ENCODE assay signal across 8 cellular contexts in genomic region chr1:89523597-89524368, GRCh38. TPM values are rescaled to one million over a fixed set of nuclear protein-coding genes. Genes with fewer than 3 reads are reported as not detected.
DNase-seq lines count a peak whose midpoint lies in the region; ATAC-seq, FAIRE-seq and TF ChIP-seq lines count a peak whose summit lies in the region.

No MANE protein-coding gene starts in this region.

- DNase-seq in KBM-7 (peak; percentile 86), RKO (ENCODE audit: low spot score) (peak; percentile 73), astrocyte (ENCODE audit: low read depth) (peak; percentile 46), frontal cortex (ENCODE audit: low spot score in 2 of 2) (no peak)
- peak in 3 of 4 experiments; percentile 41 to 60 (median 51) for DNase-seq in stimulated activated CD4-positive, alpha-beta T cell treated with anti-CD3 and anti-CD28 coated beads, Interleukin-1b, Interleukin-23, amount 100 ng/mL, for 24 hours (ENCODE audit: low read depth in 4 of 4, low spot score in 1 of 4)

- H3K9ac ChIP-seq in astrocyte (ENCODE audit: low read length) (peak overlapping the region; percentile 85), iPS-20b (ENCODE audit: low read depth, low read length) (peak overlapping the region; percentile 95; the same call in 1 of the 2 replicates)

- H3K36me3 ChIP-seq in DOHH2 (ENCODE audit: control insufficient read depth, low read length) (peaks cover 21% of the 10 kb centered on the region), astrocyte (ENCODE audit: insufficient read depth, low read length) (no peaks in the 10 kb centered on the region), iPS-20b (ENCODE audit: insufficient read depth, low read depth, low read length) (peaks cover 4% of the 10 kb centered on the region; the same call in 1 of the 2 replicates)

- H3K4me1 Mint-ChIP-seq in astrocyte (ENCODE audit: low read depth, unreplicated experiment) = peaks cover 4% of the 10 kb centered on the region

- in situ Hi-C loops in KBM-7 (cut with MboI; ENCODE audit: low pct_unique_long_range_greater_than_20kb, low sequenced_read_pairs) = loop anchor here (25.0 kb wide), 1 partner anchor 239 kb away; no protein-coding TSS in a partner anchor

- no peaks in the 10 kb centered on the region for H3K9me2 ChIP-seq in DOHH2 (replicated peaks; ENCODE audit: control insufficient read depth, low read length)

- peak overlapping the region; percentile 99 for H3K4me3 ChIP-seq in DOHH2 (ENCODE audit: low read length)
- H3K4me3 ChIP-seq in astrocyte (ENCODE audit: insufficient read depth, low read depth, low read length) = peak overlapping the region; percentile 84
- peak overlapping the region; percentile 92 for H3K4me3 ChIP-seq in iPS-20b (ENCODE audit: low read length)

- H3K27ac Mint-ChIP-seq in astrocyte (ENCODE audit: unreplicated experiment) = no peak overlapping the region

- H4K20me1 ChIP-seq in DOHH2 (ENCODE audit: control insufficient read depth, insufficient read depth, low read depth, low read length) (no peaks in the 10 kb centered on the region), astrocyte (ENCODE audit: insufficient read depth, low read length) (no peaks in the 10 kb centered on the region)

- peak overlapping the region; percentile 93 for H3K4me2 ChIP-seq in DOHH2 (ENCODE audit: low read length)
- H3K4me2 ChIP-seq in astrocyte (ENCODE audit: low read length) = peak overlapping the region; percentile 99

- no peaks in the 10 kb centered on the region for H3K36me3 Mint-ChIP-seq in astrocyte (ENCODE audit: low read depth, unreplicated experiment)

- no peaks in the 10 kb centered on the region for H3K9me3 Mint-ChIP-seq in astrocyte (ENCODE audit: unreplicated experiment)

- peaks cover 4% of the 10 kb centered on the region for H3F3A ChIP-seq in DOHH2 (ENCODE audit: control insufficient read depth, insufficient read depth)

- TF ChIP-seq CTCF in DOHH2 (IDR thresholded peaks at IDR 0.05; ENCODE audit: low read depth, low read length, poor library complexity, severe bottlenecking) = no peak
- TF ChIP-seq CTCF in astrocyte (IDR thresholded peaks at IDR 0.05; ENCODE audit: insufficient read depth, low read depth, low read length) = no peak

- H3K79me2 ChIP-seq in DOHH2 (ENCODE audit: control insufficient read depth, low read length) (peaks cover 43% of the 10 kb centered on the region), astrocyte (ENCODE audit: insufficient read depth, low read length) (no peaks in the 10 kb centered on the region)

- ATAC-seq in GM21619 (IDR thresholded peaks at IDR 0.05; ENCODE audit: unreplicated experiment) = peak; percentile 23

- H3K4me1 ChIP-seq in DOHH2 (ENCODE audit: control insufficient read depth, low read length) = peaks cover 39% of the 10 kb centered on the region
- H3K4me1 ChIP-seq in astrocyte (ENCODE audit: insufficient read depth, low read length) = peaks cover 17% of the 10 kb centered on the region
- H3K4me1 ChIP-seq in iPS-20b (ENCODE audit: insufficient read depth, low read length) = peaks cover 26% of the 10 kb centered on the region; the same call in 1 of the 2 replicates

- no peak for FAIRE-seq in astrocyte (lab: Jason Lieb, UNC)
- no peak for FAIRE-seq in frontal cortex (lab: Jason Lieb, UNC)

- H3K27ac ChIP-seq in DOHH2 (ENCODE audit: low read depth, low read length) (peak overlapping the region; percentile 62), astrocyte (ENCODE audit: low read depth, low read length) (peak overlapping the region; percentile 73), iPS-20b (ENCODE audit: low read length) (peak overlapping the region; percentile 98)

- H3K9me3 ChIP-seq in DOHH2 (ENCODE audit: control insufficient read depth, insufficient read depth, low read length) (no peaks in the 10 kb centered on the region), astrocyte (ENCODE audit: insufficient read depth, low read depth, low read length) (no peaks in the 10 kb centered on the region), iPS-20b (ENCODE audit: insufficient read depth, low read depth, low read length) (no peaks in the 10 kb centered on the region)

- peak overlapping the region; percentile 85 for H3K4me3 Mint-ChIP-seq in astrocyte (ENCODE audit: unreplicated experiment)

- no peaks in the 10 kb centered on the region for H3K27me3 Mint-ChIP-seq in astrocyte (ENCODE audit: low read depth, unreplicated experiment)

- H3K27me3 ChIP-seq in DOHH2 (ENCODE audit: control insufficient read depth, low read length) (no peaks in the 10 kb centered on the region), astrocyte (ENCODE audit: insufficient read depth, low read length) (peaks cover 2% of the 10 kb centered on the region), iPS-20b (ENCODE audit: insufficient read depth, low read length) (no peaks in the 10 kb centered on the region)

- H2AFZ ChIP-seq in astrocyte (ENCODE audit: low read depth, low read length) = peak overlapping the region; percentile 98

RNA-seq across cellular contexts. Expression of gene LRRC8B, which starts 0.8 kb away (rescaled TPM):
- total RNA-seq in astrocyte = 6.3 and 6.4 TPM in 2 replicates
- total RNA-seq in frontal cortex = 39.1 TPM

Comparison
In these comparisons a context has a peak if more than half of its experiments do, and no peak if none do; other contexts are left out.
1. DNase-seq: peak in KBM-7 (single experiment), RKO (single experiment), astrocyte (single experiment) and stimulated activated CD4-positive, alpha-beta T cell treated with anti-CD3 and anti-CD28 coated beads, Interleukin-1b, Interleukin-23, amount 100 ng/mL, for 24 hours (3 of 4); none in frontal cortex (0 of 2).
2. Peak in every context shown above with its lines, with median percentiles within 50 percentile points of each other: H3K27ac ChIP-seq and H3K4me3 ChIP-seq.